Comparison of ENCODE assay signal across 8 cellular contexts in genomic region chr2:70301344-70302194, GRCh38. TPM values are rescaled to one million over a fixed set of nuclear protein-coding genes. Genes with fewer than 3 reads are reported as not detected.
DNase-seq lines count a peak whose midpoint lies in the region; ATAC-seq and TF ChIP-seq lines count a peak whose summit lies in the region.

Gene FAM136A, minus strand, starts transcription at chr2:70302067. Its CDS starts 56 bp downstream, at chr2:70302011.

- peak within 1 kb of the TSS; percentile 89 for H3K27ac Mint-ChIP-seq in activated T-helper 17 cell treated with anti-CD3 and anti-CD28 coated beads, Interleukin-2, amount 50 U/mL, for 72 hours
- peak within 1 kb of the TSS; percentile 83 to 97 (median 91) for H3K27ac Mint-ChIP-seq in nephron

- H3K9me3 Mint-ChIP-seq in activated T-helper 17 cell treated with anti-CD3 and anti-CD28 coated beads, Interleukin-2, amount 50 U/mL, for 72 hours = no peaks in the 10 kb centered on the region
- no peaks in the 10 kb centered on the region for H3K9me3 Mint-ChIP-seq in nephron

- H3K36me3 Mint-ChIP-seq in activated T-helper 17 cell treated with anti-CD3 and anti-CD28 coated beads, Interleukin-2, amount 50 U/mL, for 72 hours (ENCODE audit: low read depth) = peaks cover 45% of the 10 kb centered on the region
- H3K36me3 Mint-ChIP-seq in nephron (ENCODE audit: low read depth) = peaks cover 23% of the 10 kb centered on the region

- TF ChIP-seq CTCF in fibroblast of pulmonary artery (IDR thresholded peaks at IDR 0.05; ENCODE audit: low read length, missing control alignments) (peak; percentile 54), nephron (IDR thresholded peaks at IDR 0.05; ENCODE audit: unreplicated experiment in 3 of 3) (peak; percentile 95 to 98 (median 96))

- peak; percentile 62 for DNase-seq in DMS53 treated with DMSO at 0.1 percent for 48 hours (lab: John Stamatoyannopoulos, UW; ENCODE audit: unreplicated experiment)
- DNase-seq in KBM-7 = peak; percentile 86
- peak; percentile 75 for DNase-seq in RPMI7951 (ENCODE audit: low read depth)
- DNase-seq in fibroblast of pulmonary artery (ENCODE audit: low read depth) = peak; percentile 75
- peak; percentile 93 for DNase-seq in stimulated activated naive CD8-positive, alpha-beta T cell treated with anti-CD3 and anti-CD28 coated beads, Interleukin-15, Interleukin-2, amounts not matched to agents 100 U/mL and 50 U/mL, for 24 hours

- H3K27me3 Mint-ChIP-seq in activated T-helper 17 cell treated with anti-CD3 and anti-CD28 coated beads, Interleukin-2, amount 50 U/mL, for 72 hours = no peaks in the 10 kb centered on the region
- no peaks in the 10 kb centered on the region for H3K27me3 Mint-ChIP-seq in nephron (ENCODE audit: low read depth)

- in situ Hi-C loops in KBM-7 (cut with MboI; ENCODE audit: low pct_unique_long_range_greater_than_20kb, low sequenced_read_pairs) = loop anchor here (25.0 kb wide), 1 partner anchor 336 kb away; no protein-coding TSS in a partner anchor

- peaks cover 20% of the 10 kb centered on the region for H3K4me1 Mint-ChIP-seq in activated T-helper 17 cell treated with anti-CD3 and anti-CD28 coated beads, Interleukin-2, amount 50 U/mL, for 72 hours
- H3K4me1 Mint-ChIP-seq in nephron = peaks cover 8% of the 10 kb centered on the region

- peak within 1 kb of the TSS; percentile 89 for H3K4me3 Mint-ChIP-seq in activated T-helper 17 cell treated with anti-CD3 and anti-CD28 coated beads, Interleukin-2, amount 50 U/mL, for 72 hours
- H3K4me3 Mint-ChIP-seq in nephron = peak within 1 kb of the TSS; percentile 93 to 95 (median 94)

- H3K4me3 ChIP-seq in fibroblast of pulmonary artery (replicated peaks; ENCODE audit: low read depth, low read length) = peak within 1 kb of the TSS; percentile 66

- peak; percentile 79 for ATAC-seq in GM21529 (IDR thresholded peaks at IDR 0.05; ENCODE audit: unreplicated experiment)
- ATAC-seq in activated T-helper 17 cell treated with anti-CD3 and anti-CD28 coated beads, Interleukin-2, amount 50 U/mL, for 72 hours (replicated peaks) = peak; percentile 87
- peak; percentile 85 for ATAC-seq in stimulated activated naive CD8-positive, alpha-beta T cell treated with anti-CD3 and anti-CD28 coated beads, Interleukin-15, Interleukin-2, amounts not matched to agents 100 U/mL and 50 U/mL, for 24 hours

RNA-seq across cellular contexts. Expression of gene FAM136A, which starts in this region (rescaled TPM):
- total RNA-seq in RPMI7951 (2014; rRNA removed; shearing (Covaris generic)) = 45.0 and 50.1 TPM in 2 replicates
- total RNA-seq in activated T-helper 17 cell treated with anti-CD3 and anti-CD28 coated beads, Interleukin-2, amount 50 U/mL, for 72 hours = 10 to 100 TPM; 32.5 to 69.2 TPM

Comparison
In these comparisons a context has a peak if more than half of its experiments do, and no peak if none do; other contexts are left out.
1. Peak in every context shown above with its lines: DNase-seq, ATAC-seq and H3K4me3 ChIP-seq.